ENCODE assay signal across 9 cellular contexts in genomic region chr16:46885960-46886763, GRCh38. TPM values are rescaled to one million over a fixed set of nuclear protein-coding genes. Genes with fewer than 3 reads are reported as not detected.
DNase-seq lines count a peak whose midpoint lies in the region; ATAC-seq, FAIRE-seq and TF ChIP-seq lines count a peak whose summit lies in the region.
"Had no signal": no experiment of that assay in that cellular context is flagged by ENCODE, and none has a peak within 500 bp of the region (broad histone marks: within the 10 kb centered on the region; RNA-seq: fewer than 3 reads in every experiment).

No MANE protein-coding gene starts in this region.

- POLR2A ChIA-PET in HepG2 (lab: Yijun Ruan, JAX), result interaction anchor here (0.9 to 11.8 kb wide), 8 partner anchors 9 to 1280 kb away, joined by 3 to 306 read pairs (median 48); no protein-coding TSS in a partner anchor

- peak; percentile 54 for FAIRE-seq in HepG2 (lab: Jason Lieb, UNC)

- H4K20me1 ChIP-seq in HepG2 (ENCODE audit: insufficient read depth, low read length), result peaks cover 50% of the 10 kb centered on the region

- TF ChIP-seq RAD21 in HepG2 (CRISPR knock-in tag; IDR thresholded peaks at IDR 0.05), result no peak

- H3K27me3 Mint-ChIP-seq in activated naive CD4-positive, alpha-beta T cell treated with anti-CD3 and anti-CD28 coated beads, Interleukin-2, amount 50 U/mL, for 24 hours, result peaks cover 2% of the 10 kb centered on the region
- peaks cover 54% of the 10 kb centered on the region for H3K27me3 Mint-ChIP-seq in activated naive CD4-positive, alpha-beta T cell treated with anti-CD3 and anti-CD28 coated beads, Interleukin-2, amount 10 ng/mL, durations not matched to agents 7 days and 5 days

- H3K4me1 ChIP-seq in HepG2 (ENCODE audit: insufficient read depth, low read length), result peaks cover 82% of the 10 kb centered on the region
- H3K4me1 ChIP-seq in tibial nerve, result peaks cover 0 to 44% (median 11%) of the 10 kb centered on the region in 4 donors
- peaks cover 0 to 19% (median 15%) of the 10 kb centered on the region in 4 donors for H3K4me1 ChIP-seq in sigmoid colon

- H3K9ac ChIP-seq in HepG2 (ENCODE audit: insufficient read depth, low read depth, low read length), result peak overlapping the region; percentile 89

- TF ChIP-seq EP300 in HepG2 (IDR thresholded peaks at IDR 0.05; ENCODE audit: low read depth in 2 of 2, low read length in 2 of 2), result no peak
- TF ChIP-seq EP300 in HepG2 (CRISPR knock-in tag; IDR thresholded peaks at IDR 0.05; ENCODE audit: borderline replicate concordance), result no peak
- peak in 1 of 2 donors; percentile 45 for TF ChIP-seq EP300 in tibial nerve (IDR thresholded peaks at IDR 0.05)
- TF ChIP-seq EP300 in sigmoid colon (IDR thresholded peaks at IDR 0.05), result no peak

- no peaks in the 10 kb centered on the region for H3K36me3 ChIP-seq in brain microvascular endothelial cell (replicated peaks)
- peaks cover 10 to 36% of the 10 kb centered on the region in 2 experiments for H3K36me3 ChIP-seq in HepG2 (replicated peaks in 1 of 2; ENCODE audit: control insufficient read depth in 1 of 2, insufficient read depth in 2 of 2, low read length in 2 of 2)
- no peaks in the 10 kb centered on the region for H3K36me3 ChIP-seq in tibial nerve
- H3K36me3 ChIP-seq in sigmoid colon, result no peaks in the 10 kb centered on the region

- H3K9me3 ChIP-seq in HepG2 (ENCODE audit: low read length) (no peaks in the 10 kb centered on the region), tibial nerve (no peaks in the 10 kb centered on the region), sigmoid colon (no peaks in the 10 kb centered on the region)

- no peaks in the 10 kb centered on the region for H3K9me3 Mint-ChIP-seq in activated naive CD4-positive, alpha-beta T cell treated with anti-CD3 and anti-CD28 coated beads, Interleukin-2, amount 50 U/mL, for 24 hours
- no peaks in the 10 kb centered on the region for H3K9me3 Mint-ChIP-seq in activated naive CD4-positive, alpha-beta T cell treated with anti-CD3 and anti-CD28 coated beads, Interleukin-2, amount 10 ng/mL, durations not matched to agents 7 days and 5 days

- TF ChIP-seq POLR2A in HepG2 (IDR thresholded peaks at IDR 0.05; ENCODE audit: insufficient read depth in 1 of 2, low read depth in 2 of 2, low read length in 2 of 2) (peak in 1 of 2 experiments; percentile 33; a peak in 2 of 4 replicates), tibial nerve (IDR thresholded peaks at IDR 0.05) (peak in 1 of 2 donors; percentile 27), sigmoid colon (IDR thresholded peaks at IDR 0.05) (no peak)

- H3K4me3 ChIP-seq in brain microvascular endothelial cell (ENCODE audit: low read depth, low read length) (peak overlapping the region; percentile 24), HepG2 (replicated peaks in 1 of 3; ENCODE audit: insufficient read depth in 1 of 3, low read depth in 2 of 3, low read length in 3 of 3) (peak overlapping the region; percentile 87 to 99 (median 99)), tibial nerve (peak overlapping the region; percentile 1 to 84 (median 70)), sigmoid colon (no peak overlapping the region)

- CTCF ChIA-PET in HepG2 (lab: Yijun Ruan, JAX; ENCODE audit: low intra/inter-chr PET ratio, low total read pairs), result no interaction called here
- CTCF ChIA-PET in activated naive CD4-positive, alpha-beta T cell treated with anti-CD3 and anti-CD28 coated beads, Interleukin-2, amount 10 ng/mL, durations not matched to agents 7 days and 5 days (lab: Charles Lee), result interaction anchor here (0.5 to 1.6 kb wide), 2 partner anchors 22 to 53 kb away, joined by 3 to 4 read pairs; no protein-coding TSS in a partner anchor

- in situ Hi-C loops in brain microvascular endothelial cell (cut with HindIII; ENCODE audit: low pct_ligation_motif_present, low sequenced_read_pairs), result no loop called here
- in situ Hi-C loops in HepG2 (cut with HindIII; ENCODE audit: extremely low pct_ligation_motif_present, low pct_unique_long_range_greater_than_20kb), result no loop called here

- H3K4me2 ChIP-seq in HepG2 (ENCODE audit: low read depth, low read length), result peak overlapping the region; percentile 76

- intact Hi-C loops in HepG2 (cut with micrococcal nuclease; ENCODE audit: unreplicated experiment), result loop anchor here (2.0 kb wide), 1 partner anchor 31 kb away; no protein-coding TSS in a partner anchor
- intact Hi-C loops in sigmoid colon (cut with DNase I), result loop anchor here (2.0 kb wide), 3 partner anchors 23 to 55 kb away; partner anchors contain the start of gene C16orf87

- BruUV-seq in HepG2 (replicated peaks; lab: Mats Ljungman, UMichigan), result no TSS peak

- H3K4me3 Mint-ChIP-seq in activated naive CD4-positive, alpha-beta T cell treated with anti-CD3 and anti-CD28 coated beads, Interleukin-2, amount 50 U/mL, for 24 hours, result peak overlapping the region; percentile 85
- no peak overlapping the region for H3K4me3 Mint-ChIP-seq in activated naive CD4-positive, alpha-beta T cell treated with anti-CD3 and anti-CD28 coated beads, Interleukin-2, amount 10 ng/mL, durations not matched to agents 7 days and 5 days

- DNase-seq in activated naive CD4-positive, alpha-beta T cell treated with Interleukin-2 at 50 U/mL for 16 hours, result no peak
- DNase-seq in brain microvascular endothelial cell, result no peak
- DNase-seq in HepG2 (ENCODE audit: low spot score), result no peak
- peak; percentile 17 to 39 for DNase-seq in tibial nerve (ENCODE audit: low spot score in 2 of 2)
- DNase-seq in sigmoid colon, result no peak
- no peak for DNase-seq in activated naive CD4-positive, alpha-beta T cell treated with anti-CD3 and anti-CD28 coated beads, Interleukin-2, amount 10 ng/mL, durations not matched to agents 7 days and 5 days
- DNase-seq: DMS79 had no signal

- WGBS in HepG2 (ENCODE audit: low lambda C conversion rate), result 17% methylated on average over 9 of the region's 12 CpGs
- WGBS in tibial nerve, 2 donors, result 40 to 55% methylated on average over 11 to 12 of the region's 12 CpGs
- 91% methylated on average over 12 of the region's 12 CpGs for WGBS in sigmoid colon, 2 donors

- H3K79me2 ChIP-seq in HepG2 (ENCODE audit: insufficient read depth, low read length), result peaks cover 69% of the 10 kb centered on the region

- H3K27ac ChIP-seq in brain microvascular endothelial cell (no peak overlapping the region), HepG2 (ENCODE audit: extremely low read length, insufficient read depth, low read length) (peak overlapping the region; percentile 70), tibial nerve (peak overlapping the region; percentile 14 to 96 (median 72)), sigmoid colon (no peak overlapping the region)

- H3K36me3 Mint-ChIP-seq in activated naive CD4-positive, alpha-beta T cell treated with anti-CD3 and anti-CD28 coated beads, Interleukin-2, amount 50 U/mL, for 24 hours, result no peaks in the 10 kb centered on the region
- H3K36me3 Mint-ChIP-seq in activated naive CD4-positive, alpha-beta T cell treated with anti-CD3 and anti-CD28 coated beads, Interleukin-2, amount 10 ng/mL, durations not matched to agents 7 days and 5 days, result peaks cover 2% of the 10 kb centered on the region

- H3K4me1 Mint-ChIP-seq in activated naive CD4-positive, alpha-beta T cell treated with anti-CD3 and anti-CD28 coated beads, Interleukin-2, amount 50 U/mL, for 24 hours, result peaks cover 17% of the 10 kb centered on the region
- H3K4me1 Mint-ChIP-seq in activated naive CD4-positive, alpha-beta T cell treated with anti-CD3 and anti-CD28 coated beads, Interleukin-2, amount 10 ng/mL, durations not matched to agents 7 days and 5 days, result peaks cover 25% of the 10 kb centered on the region

- no peak for ATAC-seq in HepG2
- ATAC-seq in GM21390 (IDR thresholded peaks at IDR 0.05; ENCODE audit: unreplicated experiment), result no peak

- H3K27ac Mint-ChIP-seq in activated naive CD4-positive, alpha-beta T cell treated with anti-CD3 and anti-CD28 coated beads, Interleukin-2, amount 50 U/mL, for 24 hours, result no peak overlapping the region
- no peak overlapping the region for H3K27ac Mint-ChIP-seq in activated naive CD4-positive, alpha-beta T cell treated with anti-CD3 and anti-CD28 coated beads, Interleukin-2, amount 10 ng/mL, durations not matched to agents 7 days and 5 days

- TF ChIP-seq CTCF in brain microvascular endothelial cell (IDR thresholded peaks at IDR 0.05; ENCODE audit: low read depth, low read length, missing control alignments) (no peak), HepG2 (CRISPR knock-in tag; IDR thresholded peaks at IDR 0.05) (no peak), tibial nerve (IDR thresholded peaks at IDR 0.05) (no peak), sigmoid colon (IDR thresholded peaks at IDR 0.05) (no peak)

- no peak overlapping the region for H2AFZ ChIP-seq in HepG2 (ENCODE audit: low read length)

- no peaks in the 10 kb centered on the region for H3K27me3 ChIP-seq in brain microvascular endothelial cell (replicated peaks)
- H3K27me3 ChIP-seq in HepG2 (ENCODE audit: control insufficient read depth in 1 of 2, insufficient read depth in 2 of 2, low read length in 2 of 2), result no peaks in the 10 kb centered on the region; a peak in 1 of 5 replicates
- H3K27me3 ChIP-seq in tibial nerve, result no peaks in the 10 kb centered on the region
- H3K27me3 ChIP-seq in sigmoid colon, result no peaks in the 10 kb centered on the region

RNA-seq across cellular contexts. Expression of gene GPT2, which starts 2.0 kb away (rescaled TPM):
- total RNA-seq in HepG2 (2016; rRNA removed; fragmentation: Illumina TruSeq; extraction: Trizol) (130 and 138 TPM in 2 replicates), tibial nerve (100 to 1,000 TPM in 1 of 4 donors, 10 to 100 TPM in 3; 42.5 to 126 (median 61.3) TPM), sigmoid colon (10 to 100 TPM in 2 of 4 donors, 1 to 10 TPM in 2; 3.3 to 17.1 (median 10.7) TPM)
- 22.1 and 23.2 TPM in 2 replicates for total RNA-seq in HepG2 (2016; cell fraction: cytosol; rRNA removed; fragmentation: Illumina TruSeq; extraction: Trizol; ENCODE audit: low read depth)
- 114 and 146 TPM in 2 replicates for total RNA-seq in HepG2 (2016; cell fraction: insoluble cytoplasmic fraction; rRNA removed; fragmentation: Illumina TruSeq; extraction: Trizol)
- total RNA-seq in HepG2 (2016; cell fraction: membrane; rRNA removed; fragmentation: Illumina TruSeq; extraction: Trizol), result 63.0 and 65.0 TPM in 2 replicates
- total RNA-seq in HepG2 (2016; cell fraction: nucleus; rRNA removed; fragmentation: Illumina TruSeq; extraction: Trizol), result 59.4 and 71.5 TPM in 2 replicates
- polyA plus RNA-seq in HepG2 (2011; rRNA removed) (267 and 269 TPM in 2 replicates), sigmoid colon (10 to 100 TPM; 12.6 to 28.7 (median 27.4) TPM)
- 182 and 277 TPM in 2 replicates for polyA plus RNA-seq in HepG2 (2011; cell fraction: cytosol; rRNA removed)
- 334 and 385 TPM in 2 replicates for polyA plus RNA-seq in HepG2 (2011; cell fraction: nucleus; rRNA removed)
- polyA plus RNA-seq in HepG2 (2012), result 220 and 249 TPM in 2 replicates
- 21.5 and 27.7 TPM in 2 replicates for polyA plus RNA-seq in HepG2 (2016; cell fraction: cytosol; fragmentation: Illumina TruSeq; extraction: Trizol; ENCODE audit: low read depth)
- 122 and 156 TPM in 2 replicates for polyA plus RNA-seq in HepG2 (2016; cell fraction: insoluble cytoplasmic fraction; fragmentation: Illumina TruSeq; extraction: Trizol; ENCODE audit: low read depth)
- polyA plus RNA-seq in HepG2 (2016; cell fraction: membrane; fragmentation: Illumina TruSeq; extraction: Trizol; ENCODE audit: low read depth), result 42.5 and 45.9 TPM in 2 replicates
- polyA plus RNA-seq in HepG2 (2016; cell fraction: nucleus; fragmentation: Illumina TruSeq; extraction: Trizol; ENCODE audit: insufficient read depth, low read depth), result 148 and 163 TPM in 2 replicates
- polyA minus RNA-seq in HepG2 (2011; rRNA and poly(A)+ RNA removed; ENCODE audit: low replicate concordance), result 33.0 and 786 TPM in 2 replicates
- 198 TPM in 2 replicates for polyA minus RNA-seq in HepG2 (2011; cell fraction: cytosol; rRNA and poly(A)+ RNA removed)
- 79.2 and 86.4 TPM in 2 replicates for polyA minus RNA-seq in HepG2 (2011; cell fraction: nucleus; rRNA and poly(A)+ RNA removed)

RNA-seq across cellular contexts. Expression of gene C16orf87, which starts 55.2 kb away (rescaled TPM):
- total RNA-seq in HepG2 (2016; rRNA removed; fragmentation: Illumina TruSeq; extraction: Trizol), result 19.5 and 27.6 TPM in 2 replicates
- 12.4 and 15.0 TPM in 2 replicates for total RNA-seq in HepG2 (2016; cell fraction: cytosol; rRNA removed; fragmentation: Illumina TruSeq; extraction: Trizol; ENCODE audit: low read depth)
- total RNA-seq in HepG2 (2016; cell fraction: insoluble cytoplasmic fraction; rRNA removed; fragmentation: Illumina TruSeq; extraction: Trizol), result 20.6 and 26.6 TPM in 2 replicates
- total RNA-seq in HepG2 (2016; cell fraction: membrane; rRNA removed; fragmentation: Illumina TruSeq; extraction: Trizol), result 21.9 and 26.0 TPM in 2 replicates
- total RNA-seq in HepG2 (2016; cell fraction: nucleus; rRNA removed; fragmentation: Illumina TruSeq; extraction: Trizol), result 10.7 and 12.4 TPM in 2 replicates
- 5.7 and 8.6 TPM in 2 replicates for polyA plus RNA-seq in HepG2 (2011; rRNA removed)
- polyA plus RNA-seq in HepG2 (2011; cell fraction: cytosol; rRNA removed), result 4.2 and 5.6 TPM in 2 replicates
- polyA plus RNA-seq in HepG2 (2011; cell fraction: nucleus; rRNA removed), result 2.1 and 3.9 TPM in 2 replicates
- 12.9 and 18.1 TPM in 2 replicates for polyA plus RNA-seq in HepG2 (2012)
- polyA plus RNA-seq in HepG2 (2016; cell fraction: cytosol; fragmentation: Illumina TruSeq; extraction: Trizol; ENCODE audit: low read depth), result 8.5 and 11.4 TPM in 2 replicates
- polyA plus RNA-seq in HepG2 (2016; cell fraction: insoluble cytoplasmic fraction; fragmentation: Illumina TruSeq; extraction: Trizol; ENCODE audit: low read depth), result 31.9 and 33.4 TPM in 2 replicates
- polyA plus RNA-seq in HepG2 (2016; cell fraction: membrane; fragmentation: Illumina TruSeq; extraction: Trizol; ENCODE audit: low read depth), result 14.6 and 16.7 TPM in 2 replicates
- polyA plus RNA-seq in HepG2 (2016; cell fraction: nucleus; fragmentation: Illumina TruSeq; extraction: Trizol; ENCODE audit: insufficient read depth, low read depth), result 17.0 and 18.6 TPM in 2 replicates
- polyA minus RNA-seq in HepG2 (2011; rRNA and poly(A)+ RNA removed; ENCODE audit: low replicate concordance), result 3.1 and 4.3 TPM in 2 replicates
- 5.7 and 6.3 TPM in 2 replicates for polyA minus RNA-seq in HepG2 (2011; cell fraction: cytosol; rRNA and poly(A)+ RNA removed)
- polyA minus RNA-seq in HepG2 (2011; cell fraction: nucleus; rRNA and poly(A)+ RNA removed), result 10.3 and 11.4 TPM in 2 replicates
- 1 to 10 TPM; 4.1 to 5.9 (median 5.3) TPM for total RNA-seq in tibial nerve
- total RNA-seq in sigmoid colon, result 10 to 100 TPM in 2 of 4 donors, 1 to 10 TPM in 2; 5.0 to 10.5 (median 8.7) TPM
- 1 to 10 TPM; 5.1 to 6.0 (median 5.9) TPM for polyA plus RNA-seq in sigmoid colon

Comparison
In these comparisons a context has a peak if more than half of its experiments do, and no peak if none do; other contexts are left out.
1. DNase-seq: peak in tibial nerve (2 of 2); none in activated naive CD4-positive, alpha-beta T cell treated with Interleukin-2 at 50 U/mL for 16 hours (single experiment), brain microvascular endothelial cell (single experiment), HepG2 (single experiment), sigmoid colon (single experiment) and activated naive CD4-positive, alpha-beta T cell treated with anti-CD3 and anti-CD28 coated beads, Interleukin-2, amount 10 ng/mL, durations not matched to agents 7 days and 5 days (single experiment).
2. H3K27ac ChIP-seq: peak in HepG2 (single experiment) and tibial nerve (4 of 4); none in brain microvascular endothelial cell (single experiment) and sigmoid colon (0 of 4).
3. H3K4me3 ChIP-seq: peak in brain microvascular endothelial cell (single experiment), HepG2 (3 of 3) and tibial nerve (4 of 4); none in sigmoid colon (0 of 4).